ENCODE assay signal across 22 cellular contexts in genomic region chr20:44500221-44500620, GRCh38. TPM values are rescaled to one million over a fixed set of nuclear protein-coding genes. Genes with fewer than 3 reads are reported as not detected.
DNase-seq lines count a peak whose midpoint lies in the region; ATAC-seq and TF ChIP-seq lines count a peak whose summit lies in the region.
"Had no signal": no experiment of that assay in that cellular context is flagged by ENCODE, and none has a peak within 500 bp of the region (broad histone marks: within the 10 kb centered on the region; RNA-seq: fewer than 3 reads in every experiment).

No MANE protein-coding gene starts in this region.

- peaks cover 23 to 60% (median 36%) of the 10 kb centered on the region in 5 donors for H3K36me3 Mint-ChIP-seq in naive thymus-derived CD4-positive, alpha-beta T cell
- peaks cover 38 to 64% of the 10 kb centered on the region in 2 donors for H3K36me3 Mint-ChIP-seq in stimulated activated naive B cell treated with anti-CD40 and anti-IgM and Interleukin-4, amounts not matched to agents 10 μg/mL and 1 μg/mL and 100 μg/mL, for 72 hours
- H3K36me3 Mint-ChIP-seq in HFFc6 (ENCODE audit: low read depth), result peaks cover 64% of the 10 kb centered on the region

- TF ChIP-seq CTCF in heart left ventricle (IDR thresholded peaks at IDR 0.05) (no peak), PC-3 (conservative IDR thresholded peaks at IDR 0.05; ENCODE audit: low read depth, low read length) (no peak), HFFc6 (IDR thresholded peaks at IDR 0.05) (no peak)

- peak overlapping the region in 1 of 9 donors; percentile 47 for H3K27ac Mint-ChIP-seq in naive thymus-derived CD4-positive, alpha-beta T cell
- peak overlapping the region; percentile 60 for H3K27ac Mint-ChIP-seq in stimulated activated naive B cell treated with anti-CD40 and anti-IgM and Interleukin-4, amounts not matched to agents 10 μg/mL and 1 μg/mL and 100 μg/mL, for 72 hours
- H3K27ac Mint-ChIP-seq in HFFc6, result no peak overlapping the region

- peak in 3 of 4 donors; percentile 21 to 42 (median 33) for ATAC-seq in heart left ventricle
- no peak for ATAC-seq in left cardiac atrium
- ATAC-seq in PC-3, result no peak
- ATAC-seq in naive thymus-derived CD4-positive, alpha-beta T cell, result no peak
- no peak for ATAC-seq in stimulated activated naive B cell treated with anti-CD40 and anti-IgM and Interleukin-4, amounts not matched to agents 10 μg/mL and 1 μg/mL and 100 μg/mL, for 72 hours (replicated peaks)
- ATAC-seq in HG03139 (IDR thresholded peaks at IDR 0.05; ENCODE audit: unreplicated experiment), result no peak

- H3K9ac ChIP-seq in PC-3 (ENCODE audit: low read length), result no peak overlapping the region

- POLR2A ChIA-PET in PC-3 (lab: Charles Lee; ENCODE audit: unreplicated experiment), result no interaction called here
- POLR2A ChIA-PET in naive thymus-derived CD4-positive, alpha-beta T cell (lab: Charles Lee), result no interaction called here

- peaks cover 0 to 18% (median 10%) of the 10 kb centered on the region in 12 donors for H3K4me1 ChIP-seq in heart left ventricle
- peaks cover 30% of the 10 kb centered on the region for H3K4me1 ChIP-seq in PC-3 (ENCODE audit: insufficient read depth, low read length)
- H3K4me1 ChIP-seq in naive thymus-derived CD4-positive, alpha-beta T cell (ENCODE audit: control insufficient read depth in 2 of 2, insufficient read depth in 2 of 2, low read length in 2 of 2), result no peaks in the 10 kb centered on the region
- H3K4me1 ChIP-seq: Peyer's patch had no signal

- WGBS in heart left ventricle, 4 donors, result 64 to 81% (median 69%) methylated on average over 3 of the region's 3 CpGs

- peaks cover 17% of the 10 kb centered on the region for H3F3A ChIP-seq in PC-3 (ENCODE audit: low read length, unreplicated experiment)

- peaks cover 0 to 26% (median 5%) of the 10 kb centered on the region in 7 donors for H3K4me1 Mint-ChIP-seq in naive thymus-derived CD4-positive, alpha-beta T cell
- peaks cover 32 to 52% of the 10 kb centered on the region in 2 donors for H3K4me1 Mint-ChIP-seq in stimulated activated naive B cell treated with anti-CD40 and anti-IgM and Interleukin-4, amounts not matched to agents 10 μg/mL and 1 μg/mL and 100 μg/mL, for 72 hours
- H3K4me1 Mint-ChIP-seq in HFFc6 (ENCODE audit: low read depth), result peaks cover 62% of the 10 kb centered on the region

- H3K79me2 ChIP-seq in PC-3 (ENCODE audit: low read length), result 0 out of 2 replicates have a peak, but pooled peaks cover 5% of the 10 kb centered on the region

- H3K36me3 ChIP-seq in heart left ventricle, result peaks cover 0 to 100% (median 100%) of the 10 kb centered on the region in 9 donors
- peaks cover 60% of the 10 kb centered on the region for H3K36me3 ChIP-seq in PC-3 (ENCODE audit: low read depth, low read length)
- H3K36me3 ChIP-seq in naive thymus-derived CD4-positive, alpha-beta T cell (ENCODE audit: control insufficient read depth in 2 of 3, insufficient read depth in 3 of 3, low read length in 3 of 3), result peaks cover 28 to 97% (median 45%) of the 10 kb centered on the region in 3 experiments

- no peaks in the 10 kb centered on the region for H3K9me2 ChIP-seq in PC-3 (replicated peaks; ENCODE audit: low read length)

- CTCF ChIA-PET in PC-3 (lab: Charles Lee), result no interaction called here
- CTCF ChIA-PET in naive thymus-derived CD4-positive, alpha-beta T cell (lab: Charles Lee), result no interaction called here

- no peak overlapping the region for H3K4me3 Mint-ChIP-seq in naive thymus-derived CD4-positive, alpha-beta T cell
- H3K4me3 Mint-ChIP-seq in stimulated activated naive B cell treated with anti-CD40 and anti-IgM and Interleukin-4, amounts not matched to agents 10 μg/mL and 1 μg/mL and 100 μg/mL, for 72 hours, result no peak overlapping the region
- no peak overlapping the region for H3K4me3 Mint-ChIP-seq in HFFc6
- H3K4me3 Mint-ChIP-seq: CD4-positive, CD25-positive, alpha-beta regulatory T cell had no signal

- peaks cover 0 to 2% (median 0%) of the 10 kb centered on the region in 11 donors for H3K9me3 Mint-ChIP-seq in naive thymus-derived CD4-positive, alpha-beta T cell
- no peaks in the 10 kb centered on the region for H3K9me3 Mint-ChIP-seq in stimulated activated naive B cell treated with anti-CD40 and anti-IgM and Interleukin-4, amounts not matched to agents 10 μg/mL and 1 μg/mL and 100 μg/mL, for 72 hours
- H3K9me3 Mint-ChIP-seq in HFFc6, result no peaks in the 10 kb centered on the region
- H3K9me3 Mint-ChIP-seq: CD4-positive, CD25-positive, alpha-beta regulatory T cell had no signal

- H3K9me3 ChIP-seq in heart left ventricle (no peaks in the 10 kb centered on the region), PC-3 (ENCODE audit: low read length) (no peaks in the 10 kb centered on the region)
- H3K9me3 ChIP-seq in naive thymus-derived CD4-positive, alpha-beta T cell (ENCODE audit: control insufficient read depth in 2 of 3, low read length in 3 of 3), result no peaks in the 10 kb centered on the region
- H3K9me3 ChIP-seq: Peyer's patch, SJSA1 had no signal

- H3K27me3 ChIP-seq in heart left ventricle (no peaks in the 10 kb centered on the region), PC-3 (ENCODE audit: low read length) (no peaks in the 10 kb centered on the region)
- H3K27me3 ChIP-seq in naive thymus-derived CD4-positive, alpha-beta T cell (ENCODE audit: control insufficient read depth in 2 of 2, insufficient read depth in 2 of 2, low read length in 2 of 2), result no peaks in the 10 kb centered on the region
- H3K27me3 ChIP-seq: Peyer's patch, SJSA1 had no signal

- no TSS peak for BruUV-seq in PC-3 (replicated peaks; lab: Mats Ljungman, UMichigan)

- no peak overlapping the region for H2AFZ ChIP-seq in PC-3 (ENCODE audit: low read length)

- no peak for DNase-seq in heart left ventricle
- no peak for DNase-seq in left cardiac atrium
- DNase-seq in PC-3, result no peak
- DNase-seq in naive thymus-derived CD4-positive, alpha-beta T cell, result no peak
- no peak for DNase-seq in stimulated activated naive B cell treated with anti-CD40 and anti-IgM and Interleukin-4, amounts not matched to agents 10 μg/mL and 1 μg/mL and 100 μg/mL, for 72 hours
- DNase-seq in 8988T, result no peak
- DNase-seq in HFFc6, result no peak
- DNase-seq: CD4-positive, CD25-positive, alpha-beta regulatory T cell; EL; GF-D8; H7; KG1; NCI-H1092; NCI-H1436; NCI-H2029; NCI-H226; NCI-H510A treated with DMSO at 0.1 percent for 48 hours; NCI-H748 treated with DMSO at 0.1 percent for 48 hours; Peyer's patch had no signal

- H3K27ac ChIP-seq in heart left ventricle, result peak overlapping the region in 4 of 12 donors; percentile 9 to 69 (median 12)
- peak overlapping the region; percentile 96; the same call in 1 of the 2 replicates for H3K27ac ChIP-seq in PC-3 (ENCODE audit: low read length)
- H3K27ac ChIP-seq in naive thymus-derived CD4-positive, alpha-beta T cell (ENCODE audit: low read depth, low read length), result peak overlapping the region; percentile 3
- H3K27ac ChIP-seq: HL-60, Peyer's patch, SJSA1 had no signal

- no peak for TF ChIP-seq POLR2A in heart left ventricle (IDR thresholded peaks at IDR 0.05)

- H3K4me3 ChIP-seq in heart left ventricle, result no peak overlapping the region
- no peak overlapping the region for H3K4me3 ChIP-seq in PC-3 (ENCODE audit: low read length)
- H3K4me3 ChIP-seq in naive thymus-derived CD4-positive, alpha-beta T cell (ENCODE audit: low read length), result no peak overlapping the region
- H3K4me3 ChIP-seq: Peyer's patch, SJSA1 had no signal

- H3K4me2 ChIP-seq in PC-3 (ENCODE audit: low read length), result no peak overlapping the region

- H4K20me1 ChIP-seq in PC-3 (ENCODE audit: low read length), result no peaks in the 10 kb centered on the region

- intact Hi-C loops in heart left ventricle (cut with DNase I), result loop anchor here in 1 of 10 donors (10.0 kb wide), 1 partner anchor 395 kb away; no protein-coding TSS in a partner anchor
- intact Hi-C loops in left cardiac atrium (cut with DNase I), result no loop called here
- intact Hi-C loops in PC-3 (cut with micrococcal nuclease), result no loop called here
- intact Hi-C loops in naive thymus-derived CD4-positive, alpha-beta T cell (cut with micrococcal nuclease), result no loop called here

- no peaks in the 10 kb centered on the region for H3K27me3 Mint-ChIP-seq in naive thymus-derived CD4-positive, alpha-beta T cell
- H3K27me3 Mint-ChIP-seq in stimulated activated naive B cell treated with anti-CD40 and anti-IgM and Interleukin-4, amounts not matched to agents 10 μg/mL and 1 μg/mL and 100 μg/mL, for 72 hours, result no peaks in the 10 kb centered on the region
- no peaks in the 10 kb centered on the region; the same call in 1 of the 2 replicates for H3K27me3 Mint-ChIP-seq in HFFc6 (ENCODE audit: insufficient read depth)
- H3K27me3 Mint-ChIP-seq: CD4-positive, CD25-positive, alpha-beta regulatory T cell had no signal

RNA-seq across cellular contexts. Expression of gene SERINC3, which starts 21.6 kb away (rescaled TPM):
- total RNA-seq in heart left ventricle (100 to 1,000 TPM in 4 of 9 donors, 10 to 100 TPM in 5; 85.5 to 114 (median 97.7) TPM), left cardiac atrium (10 to 100 TPM; 83.9 to 92.8 TPM), PC-3 (2014; rRNA removed) (75.4 and 92.6 TPM in 2 replicates)
- polyA plus RNA-seq in heart left ventricle, result 10 to 100 TPM; 32.9 to 89.8 TPM
- total RNA-seq in naive thymus-derived CD4-positive, alpha-beta T cell, result 10 to 100 TPM; 59.7 to 85.3 (median 78.9) TPM
- polyA plus RNA-seq in naive thymus-derived CD4-positive, alpha-beta T cell, result 100 to 1,000 TPM; 188 to 199 TPM
- 100 to 1,000 TPM; 161 to 219 (median 188) TPM for total RNA-seq in HFFc6 (2021; fragmentation: NEBNext Ultra II Directional; extraction: Animal tissue kit (Norgen Biotek cat#: 25700))

RNA-seq across cellular contexts. Expression of gene TTPAL, which starts 24.5 kb away (rescaled TPM):
- 1 to 10 TPM; 2.8 to 6.0 (median 4.2) TPM for total RNA-seq in heart left ventricle
- 1 to 10 TPM; 1.9 to 4.2 TPM for polyA plus RNA-seq in heart left ventricle
- total RNA-seq in left cardiac atrium, result 1 to 10 TPM; 7.2 to 7.6 TPM
- 14.0 and 17.9 TPM in 2 replicates for total RNA-seq in PC-3 (2014; rRNA removed)
- total RNA-seq in naive thymus-derived CD4-positive, alpha-beta T cell, result 10 to 100 TPM; 12.0 to 20.7 (median 17.0) TPM
- 10 to 100 TPM in 1 of 2 donors, 1 to 10 TPM in 1; 8.8 to 14.2 TPM for polyA plus RNA-seq in naive thymus-derived CD4-positive, alpha-beta T cell
- 10 to 100 TPM; 28.7 to 38.7 (median 35.2) TPM for total RNA-seq in HFFc6 (2021; fragmentation: NEBNext Ultra II Directional; extraction: Animal tissue kit (Norgen Biotek cat#: 25700))

Comparison
In these comparisons a context has a peak if more than half of its experiments do, and no peak if none do; other contexts are left out.
1. ATAC-seq: peak in heart left ventricle (3 of 4); none in left cardiac atrium (0 of 2), PC-3 (single experiment), naive thymus-derived CD4-positive, alpha-beta T cell (single experiment), stimulated activated naive B cell treated with anti-CD40 and anti-IgM and Interleukin-4, amounts not matched to agents 10 μg/mL and 1 μg/mL and 100 μg/mL, for 72 hours (0 of 2) and HG03139 (single experiment).